In genomic region chr13:50129923-50130685, GRCh38 we compare ENCODE assay signal across 7 cellular contexts.
DNase-seq lines count a peak whose midpoint lies in the region; ATAC-seq and TF ChIP-seq lines count a peak whose summit lies in the region.

No MANE protein-coding gene starts in this region.

- H3K4me1 Mint-ChIP-seq in memory B cell = peaks cover 25% of the 10 kb centered on the region

- no peaks in the 10 kb centered on the region for H3K9me3 Mint-ChIP-seq in memory B cell

- no peaks in the 10 kb centered on the region for H3K36me3 ChIP-seq in SU-DHL-6 (ENCODE audit: low read length)
- H3K36me3 ChIP-seq in thymus (ENCODE audit: control insufficient read depth, insufficient read depth) = no peaks in the 10 kb centered on the region

- peaks cover 6% of the 10 kb centered on the region for H3K27me3 Mint-ChIP-seq in memory B cell

- H3K9me2 ChIP-seq in SU-DHL-6 (replicated peaks; ENCODE audit: insufficient read depth, low read length) = no peaks in the 10 kb centered on the region

- no peak for ATAC-seq in memory B cell (ENCODE audit: low read depth)

- DNase-seq in HEK293T (ENCODE audit: extremely low spot score) = peak; percentile 27
- peak; percentile 44 for DNase-seq in dermis blood vessel endothelial cell
- DNase-seq in memory B cell (ENCODE audit: low spot score in 2 of 2) = peak in 1 of 2 donors; percentile 52
- no peak for DNase-seq in NCI-H1436 (lab: John Stamatoyannopoulos, UW)
- no peak for DNase-seq in SW 1271 (lab: John Stamatoyannopoulos, UW)

- peaks cover 32% of the 10 kb centered on the region for H3K4me1 ChIP-seq in thymus (ENCODE audit: control insufficient read depth, insufficient read depth, low read length)

- no peaks in the 10 kb centered on the region; the same call in 1 of the 2 replicates for H3K9me3 ChIP-seq in SU-DHL-6 (ENCODE audit: insufficient read depth, low read length)
- no peaks in the 10 kb centered on the region for H3K9me3 ChIP-seq in thymus (ENCODE audit: control insufficient read depth)

- CTCF ChIA-PET in HEK293T (lab: Yijun Ruan, JAX) = no interaction called here

- H3K79me2 ChIP-seq in SU-DHL-6 (ENCODE audit: insufficient read depth, low read length) = peaks cover 26% of the 10 kb centered on the region

- peak overlapping the region; percentile 38 for H2AFZ ChIP-seq in SU-DHL-6 (ENCODE audit: low read depth, low read length, severe bottlenecking)

- H3K27ac ChIP-seq in SU-DHL-6 (ENCODE audit: low read depth, low read length) (peak overlapping the region; percentile 99), thymus (ENCODE audit: low read depth) (no peak overlapping the region)

- 2% methylated on average over 56 of the region's 56 CpGs for WGBS in thymus

- no peaks in the 10 kb centered on the region for H3K27me3 ChIP-seq in SU-DHL-6 (ENCODE audit: low read length)
- peaks cover 57% of the 10 kb centered on the region for H3K27me3 ChIP-seq in thymus (ENCODE audit: control insufficient read depth, insufficient read depth)

- H3K9ac ChIP-seq in SU-DHL-6 (ENCODE audit: low read length) = peak overlapping the region; percentile 86

- no peaks in the 10 kb centered on the region for H3K36me3 Mint-ChIP-seq in memory B cell

- no peak for TF ChIP-seq CTCF in SU-DHL-6 (IDR thresholded peaks at IDR 0.05; ENCODE audit: insufficient read depth, low read length, poor library complexity, severe bottlenecking)

- peak overlapping the region; percentile 77 for H3K4me3 Mint-ChIP-seq in memory B cell

- peak overlapping the region; percentile 84 for H3K27ac Mint-ChIP-seq in memory B cell

- H3F3A ChIP-seq in SU-DHL-6 (ENCODE audit: insufficient read depth) = peaks cover 37% of the 10 kb centered on the region

- peak overlapping the region; percentile 96 for H3K4me2 ChIP-seq in SU-DHL-6 (ENCODE audit: low read depth, low read length, poor library complexity, severe bottlenecking)

- H3K4me3 ChIP-seq in SU-DHL-6 (ENCODE audit: insufficient read depth, low read length, poor library complexity, severe bottlenecking) (peak overlapping the region; percentile 60), thymus (ENCODE audit: low read length) (peak overlapping the region; percentile 57)

- no peaks in the 10 kb centered on the region for H4K20me1 ChIP-seq in SU-DHL-6 (ENCODE audit: low read depth, low read length)

- POLR2A ChIA-PET in HEK293T (lab: Yijun Ruan, JAX) = no interaction called here

TF ChIP-seq in HEK293T, 16 proteins besides CTCF, POLR2A, EP300 and RAD21:
- TF ChIP-seq BHLHE40 (IDR thresholded peaks at IDR 0.05; ENCODE audit: borderline replicate concordance) (no peak), L3MBTL2 (conservative IDR thresholded peaks at IDR 0.05) (peak; percentile 85)

Comparison
In these comparisons a context has a peak if more than half of its experiments do, and no peak if none do; other contexts are left out.
1. DNase-seq: peak in HEK293T (single experiment) and dermis blood vessel endothelial cell (single experiment); none in NCI-H1436 (single experiment) and SW 1271 (0 of 2).